1 cellular context compared by ENCODE assay signal in the genomic region with DNA sequence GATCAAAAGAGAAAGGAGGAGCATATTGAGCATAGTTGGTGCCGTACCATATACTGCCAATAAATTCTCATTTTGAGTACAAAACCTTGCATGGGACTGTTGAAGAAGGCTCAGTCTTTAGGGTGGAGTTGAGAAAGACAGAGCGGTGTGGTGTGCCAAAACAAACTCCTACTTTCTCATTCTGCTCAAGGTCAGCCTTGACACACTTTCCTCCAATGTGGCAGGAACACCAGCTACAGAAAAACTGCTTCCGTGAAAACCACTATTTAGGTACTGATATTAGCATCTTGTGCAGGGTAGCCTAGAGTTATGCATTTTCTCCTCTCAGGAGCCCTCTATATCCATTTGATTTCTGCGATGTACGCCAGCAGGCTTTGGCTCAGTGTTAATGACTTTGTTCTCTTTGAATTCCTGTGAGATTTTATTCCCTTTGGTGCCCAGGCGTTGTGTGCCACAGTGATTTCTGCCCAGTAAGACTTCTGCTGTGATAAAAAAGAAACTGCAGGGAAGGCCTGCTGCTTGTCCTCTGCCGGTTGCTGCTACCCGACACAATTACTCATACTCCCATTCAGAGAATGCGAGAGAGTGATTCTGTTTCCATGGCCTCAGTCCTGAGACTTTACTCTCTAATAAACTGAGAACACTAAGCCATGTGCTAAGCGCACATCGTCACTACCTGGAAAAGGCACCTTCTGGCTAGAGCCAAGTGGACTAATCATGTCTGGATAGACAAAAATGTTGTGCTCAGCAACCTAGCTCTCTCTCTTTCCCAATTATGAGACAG.
TF ChIP-seq lines count a peak whose summit lies in the region.

No MANE protein-coding gene starts in this region.

TF ChIP-seq in endothelial cell of umbilical vein, 7 proteins besides CTCF, POLR2A, EP300 and RAD21:
- no peak for TF ChIP-seq MAX (IDR thresholded peaks at IDR 0.05; ENCODE audit: insufficient read depth, insufficient read length)
- no peak for TF ChIP-seq POLR2AphosphoS5 (IDR thresholded peaks at IDR 0.05; ENCODE audit: insufficient read depth, low read depth, low read length)
- no peak for TF ChIP-seq EZH2 (IDR thresholded peaks at IDR 0.05; ENCODE audit: borderline replicate concordance, low read depth, low read length, severe bottlenecking)
- TF ChIP-seq MYC (IDR thresholded peaks at IDR 0.05; ENCODE audit: low read depth, low read length), result no peak
- no peak for TF ChIP-seq GATA2 (IDR thresholded peaks at IDR 0.05; ENCODE audit: insufficient read depth, insufficient read length, low read depth, low read length)
